10 cellular contexts compared by ENCODE assay signal in genomic region chr1:170214117-170214979, GRCh38.
DNase-seq lines count a peak whose midpoint lies in the region; ATAC-seq and TF ChIP-seq lines count a peak whose summit lies in the region.
"Had no signal": no experiment of that assay in that cellular context is flagged by ENCODE, and none has a peak within 500 bp of the region (broad histone marks: within the 10 kb centered on the region; RNA-seq: fewer than 3 reads in every experiment).

No MANE protein-coding gene starts in this region.

- CTCF ChIA-PET in MCF 10A (lab: Yijun Ruan, JAX) = no interaction called here
- CTCF ChIA-PET in Caco-2 (lab: Charles Lee) = no interaction called here

- no peaks in the 10 kb centered on the region for H3K36me3 Mint-ChIP-seq in MCF 10A (ENCODE audit: insufficient read depth, unreplicated experiment)
- H3K36me3 Mint-ChIP-seq in Caco-2 (ENCODE audit: insufficient read depth, unreplicated experiment) = peaks cover 6% of the 10 kb centered on the region

- TF ChIP-seq CTCF in breast epithelium (IDR thresholded peaks at IDR 0.05) (no peak), MCF 10A (IDR thresholded peaks at IDR 0.05; ENCODE audit: unreplicated experiment) (no peak), esophagus muscularis mucosa (IDR thresholded peaks at IDR 0.05) (no peak), upper lobe of right lung (IDR thresholded peaks at IDR 0.05) (no peak), Peyer's patch (IDR thresholded peaks at IDR 0.05) (no peak), Caco-2 (IDR thresholded peaks at IDR 0.05; ENCODE audit: insufficient read depth in 1 of 2, low read depth in 1 of 2, low read length in 1 of 2, severe bottlenecking in 1 of 2, unreplicated experiment in 1 of 2) (no peak)

- DNase-seq in breast epithelium (ENCODE audit: low spot score in 2 of 2) = no peak
- no peak for DNase-seq in MCF 10A (ENCODE audit: unreplicated experiment)
- DNase-seq in esophagus muscularis mucosa (ENCODE audit: extremely low spot score) = no peak
- DNase-seq in upper lobe of right lung = no peak
- DNase-seq in Peyer's patch = no peak
- DNase-seq in Caco-2 = no peak
- no peak for DNase-seq in ACHN
- DNase-seq: activated CD4-positive, CD25-positive, alpha-beta regulatory T cell had no signal

- no peaks in the 10 kb centered on the region for H3K9me3 Mint-ChIP-seq in MCF 10A (ENCODE audit: unreplicated experiment)
- H3K9me3 Mint-ChIP-seq in Caco-2 (ENCODE audit: unreplicated experiment) = no peaks in the 10 kb centered on the region

- H3K9me3 ChIP-seq in breast epithelium (no peaks in the 10 kb centered on the region), esophagus muscularis mucosa (no peaks in the 10 kb centered on the region), upper lobe of right lung (no peaks in the 10 kb centered on the region), Peyer's patch (no peaks in the 10 kb centered on the region), Caco-2 (no peaks in the 10 kb centered on the region)
- H3K9me3 ChIP-seq: upper lobe of left lung had no signal

- H3K4me1 Mint-ChIP-seq in MCF 10A (ENCODE audit: insufficient read depth, unreplicated experiment) (no peaks in the 10 kb centered on the region), Caco-2 (ENCODE audit: low read depth, unreplicated experiment) (no peaks in the 10 kb centered on the region)

- ATAC-seq in HG03135 (IDR thresholded peaks at IDR 0.05; ENCODE audit: unreplicated experiment) (peak; percentile 57), upper lobe of right lung (no peak)

- in situ Hi-C loops in ACHN (cut with HindIII; ENCODE audit: low pct_ligation_motif_present, low pct_unique_long_range_greater_than_20kb, low sequenced_read_pairs) = no loop called here

- H3K36me3 ChIP-seq in breast epithelium (no peaks in the 10 kb centered on the region), esophagus muscularis mucosa (no peaks in the 10 kb centered on the region), upper lobe of right lung (no peaks in the 10 kb centered on the region), Peyer's patch (no peaks in the 10 kb centered on the region), Caco-2 (ENCODE audit: control insufficient read depth, insufficient read depth, low read length) (no peaks in the 10 kb centered on the region)
- H3K36me3 ChIP-seq: upper lobe of left lung had no signal

- H3K27ac ChIP-seq in breast epithelium (peak overlapping the region; percentile 59 to 81), esophagus muscularis mucosa (replicated peaks in 1 of 4) (peak overlapping the region; percentile 59 to 67 (median 64)), upper lobe of right lung (peak overlapping the region; percentile 43), Peyer's patch (no peak overlapping the region)

- no peak for TF ChIP-seq EP300 in esophagus muscularis mucosa (IDR thresholded peaks at IDR 0.05)

- H3K27me3 ChIP-seq in breast epithelium (no peaks in the 10 kb centered on the region), esophagus muscularis mucosa (no peaks in the 10 kb centered on the region), upper lobe of right lung (no peaks in the 10 kb centered on the region), Peyer's patch (no peaks in the 10 kb centered on the region), Caco-2 (replicated peaks; ENCODE audit: control insufficient read depth, insufficient read depth, low read length) (no peaks in the 10 kb centered on the region)
- H3K27me3 ChIP-seq: upper lobe of left lung had no signal

- H3K27me3 Mint-ChIP-seq in MCF 10A (ENCODE audit: insufficient read depth, unreplicated experiment) = no peaks in the 10 kb centered on the region
- H3K27me3 Mint-ChIP-seq in Caco-2 (ENCODE audit: insufficient read depth, unreplicated experiment) = peaks cover 15% of the 10 kb centered on the region

- peak overlapping the region in 1 of 3 donors; percentile 39 for H3K4me3 ChIP-seq in breast epithelium
- no peak overlapping the region for H3K4me3 ChIP-seq in esophagus muscularis mucosa
- no peak overlapping the region for H3K4me3 ChIP-seq in upper lobe of right lung
- H3K4me3 ChIP-seq in Peyer's patch = no peak overlapping the region
- H3K4me3 ChIP-seq in Caco-2 (ENCODE audit: low read depth, low read length) = no peak overlapping the region
- H3K4me3 ChIP-seq: upper lobe of left lung had no signal

- no peak overlapping the region for H3K4me3 Mint-ChIP-seq in MCF 10A (ENCODE audit: unreplicated experiment)
- H3K4me3 Mint-ChIP-seq in Caco-2 (ENCODE audit: unreplicated experiment) = no peak overlapping the region

- intact Hi-C loops in breast epithelium (cut with DNase I; ENCODE audit: low total_unique reads) = no loop called here
- intact Hi-C loops in MCF 10A (cut with micrococcal nuclease) = no loop called here
- intact Hi-C loops in esophagus muscularis mucosa (cut with DNase I) = loop anchor here (10.0 kb wide), 1 partner anchor 320 kb away; the partner anchor contains the start of gene GORAB
- intact Hi-C loops in upper lobe of right lung (cut with DNase I) = no loop called here
- intact Hi-C loops in Caco-2 (cut with micrococcal nuclease; ENCODE audit: unreplicated experiment) = no loop called here

- BruUV-seq in MCF 10A (replicated peaks; lab: Mats Ljungman, UMichigan) (no TSS peak), Caco-2 (replicated peaks; lab: Mats Ljungman, UMichigan) (no TSS peak)

- POLR2A ChIA-PET in MCF 10A (lab: Yijun Ruan, JAX) (no interaction called here), Caco-2 (lab: Charles Lee) (no interaction called here)

- H3K27ac Mint-ChIP-seq in MCF 10A (ENCODE audit: low read depth, unreplicated experiment) = no peak overlapping the region
- no peak overlapping the region for H3K27ac Mint-ChIP-seq in Caco-2 (ENCODE audit: unreplicated experiment)

- TF ChIP-seq POLR2A in breast epithelium (IDR thresholded peaks at IDR 0.05) (no peak), esophagus muscularis mucosa (IDR thresholded peaks at IDR 0.05; ENCODE audit: low read depth) (no peak), Peyer's patch (IDR thresholded peaks at IDR 0.05) (no peak)

- peaks cover 0 to 6% of the 10 kb centered on the region in 2 donors for H3K4me1 ChIP-seq in breast epithelium
- H3K4me1 ChIP-seq in esophagus muscularis mucosa = peaks cover 0 to 47% (median 31%) of the 10 kb centered on the region in 4 donors
- H3K4me1 ChIP-seq in upper lobe of right lung = no peaks in the 10 kb centered on the region
- no peaks in the 10 kb centered on the region for H3K4me1 ChIP-seq in Peyer's patch
- no peaks in the 10 kb centered on the region for H3K4me1 ChIP-seq in Caco-2
- H3K4me1 ChIP-seq: upper lobe of left lung had no signal

- WGBS in esophagus muscularis mucosa = 38% methylated on average over 7 of the region's 10 CpGs

Comparison
In these comparisons a context has a peak if more than half of its experiments do, and no peak if none do; other contexts are left out.
1. H3K27ac ChIP-seq: peak in breast epithelium (2 of 2), esophagus muscularis mucosa (4 of 4) and upper lobe of right lung (single experiment); none in Peyer's patch (0 of 4).